8 cellular contexts compared by ENCODE assay signal in the genomic region with DNA sequence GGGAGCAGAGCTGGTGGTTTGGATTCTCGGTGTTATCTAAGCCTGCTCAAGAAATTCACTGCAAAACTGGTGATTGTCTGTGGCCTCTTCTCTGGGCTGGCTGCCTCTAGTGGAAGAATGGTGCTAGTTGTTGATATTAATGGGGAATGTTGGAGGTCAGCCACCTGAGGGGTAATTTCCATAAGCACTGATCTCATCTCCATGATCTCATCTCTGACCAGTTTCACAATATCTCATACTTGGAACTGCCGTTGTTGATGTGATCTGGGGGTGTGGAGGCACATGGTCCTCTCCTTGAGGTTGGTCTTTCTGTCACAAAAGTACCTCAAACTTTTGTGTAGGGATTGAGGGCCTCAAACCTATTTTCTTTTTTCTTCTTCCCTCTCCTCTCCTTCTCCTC.
DNase-seq lines count a peak whose midpoint lies in the region; ATAC-seq, FAIRE-seq and TF ChIP-seq lines count a peak whose summit lies in the region.

No MANE protein-coding gene starts in this region.

- peak; percentile 7 for DNase-seq in activated naive CD4-positive, alpha-beta T cell treated with anti-CD3 and anti-CD28 coated beads for 36 hours
- no peak for DNase-seq in activated naive CD4-positive, alpha-beta T cell treated with anti-CD3 and anti-CD28 coated beads, Interleukin-2, amount 50 U/mL, for 16 hours
- peak; percentile 65 for DNase-seq in RCC 7860 (ENCODE audit: low spot score)
- DNase-seq in T-helper 9 cell: no peak
- no peak for DNase-seq in NCI-H1930 (lab: John Stamatoyannopoulos, UW)

- peaks cover 8% of the 10 kb centered on the region for H3K4me1 Mint-ChIP-seq in activated naive CD4-positive, alpha-beta T cell treated with anti-CD3 and anti-CD28 coated beads for 36 hours (ENCODE audit: low read depth)

- no peak for TF ChIP-seq EP300 in gastroesophageal sphincter (IDR thresholded peaks at IDR 0.05)

- no peaks in the 10 kb centered on the region for H3K4me1 ChIP-seq in gastroesophageal sphincter

- no peaks in the 10 kb centered on the region for H3K27me3 Mint-ChIP-seq in activated naive CD4-positive, alpha-beta T cell treated with anti-CD3 and anti-CD28 coated beads for 36 hours (ENCODE audit: low read depth)

- H3K36me3 ChIP-seq in gastroesophageal sphincter: no peaks in the 10 kb centered on the region

- no peak overlapping the region for H3K4me3 ChIP-seq in gastroesophageal sphincter

- H3K27ac Mint-ChIP-seq in activated naive CD4-positive, alpha-beta T cell treated with anti-CD3 and anti-CD28 coated beads for 36 hours: no peak overlapping the region

- H3K4me3 Mint-ChIP-seq in activated naive CD4-positive, alpha-beta T cell treated with anti-CD3 and anti-CD28 coated beads for 36 hours: no peak overlapping the region

- CTCF ChIA-PET in activated naive CD4-positive, alpha-beta T cell treated with anti-CD3 and anti-CD28 coated beads for 36 hours (lab: Charles Lee): no interaction called here

- no peaks in the 10 kb centered on the region for H3K9me3 ChIP-seq in gastroesophageal sphincter

- no peak for TF ChIP-seq POLR2A in gastroesophageal sphincter (IDR thresholded peaks at IDR 0.05)

- 30 to 44% methylated on average over 2 of the region's 2 CpGs for WGBS in gastroesophageal sphincter (ENCODE audit: low coverage in 1 of 2), 2 donors

- no peaks in the 10 kb centered on the region for H3K27me3 ChIP-seq in gastroesophageal sphincter

- FAIRE-seq in RCC 7860 (lab: Jason Lieb, UNC): no peak

- intact Hi-C loops in activated naive CD4-positive, alpha-beta T cell treated with anti-CD3 and anti-CD28 coated beads for 36 hours (cut with micrococcal nuclease): no loop called here

- peak overlapping the region in 2 of 4 donors; percentile 42 to 47 for H3K27ac ChIP-seq in gastroesophageal sphincter
- H3K27ac ChIP-seq in temporal lobe (ENCODE audit: low read depth, low read length): peak overlapping the region; percentile 33

- H3K9me3 Mint-ChIP-seq in activated naive CD4-positive, alpha-beta T cell treated with anti-CD3 and anti-CD28 coated beads for 36 hours: no peaks in the 10 kb centered on the region

- no peaks in the 10 kb centered on the region for H3K36me3 Mint-ChIP-seq in activated naive CD4-positive, alpha-beta T cell treated with anti-CD3 and anti-CD28 coated beads for 36 hours (ENCODE audit: low read depth)

- TF ChIP-seq CTCF in gastroesophageal sphincter (IDR thresholded peaks at IDR 0.05): peak in 3 of 4 experiments; percentile 33 to 44 (median 33)

- ATAC-seq in HG02840 (IDR thresholded peaks at IDR 0.05; ENCODE audit: low FRiP score, unreplicated experiment) (peak; percentile 67), gastroesophageal sphincter (peak; percentile 93)

Comparison
In these comparisons a context has a peak if more than half of its experiments do, and no peak if none do; other contexts are left out.
1. DNase-seq: peak in activated naive CD4-positive, alpha-beta T cell treated with anti-CD3 and anti-CD28 coated beads for 36 hours (single experiment) and RCC 7860 (single experiment); none in activated naive CD4-positive, alpha-beta T cell treated with anti-CD3 and anti-CD28 coated beads, Interleukin-2, amount 50 U/mL, for 16 hours (single experiment), T-helper 9 cell (single experiment) and NCI-H1930 (0 of 2).